15 cellular contexts compared by ENCODE assay signal in genomic region chr6:109579361-109579760, GRCh38.
DNase-seq lines count a peak whose midpoint lies in the region; ATAC-seq and TF ChIP-seq lines count a peak whose summit lies in the region.
"Had no signal": no experiment of that assay in that cellular context is flagged by ENCODE, and none has a peak within 500 bp of the region (broad histone marks: within the 10 kb centered on the region; RNA-seq: fewer than 3 reads in every experiment).

No MANE protein-coding gene starts in this region.

- CTCF ChIA-PET in HEK293T (lab: Yijun Ruan, JAX): no interaction called here

- ATAC-seq in GM18519 (IDR thresholded peaks at IDR 0.05; ENCODE audit: low FRiP score, unreplicated experiment) (peak; percentile 88), GM21619 (IDR thresholded peaks at IDR 0.05; ENCODE audit: unreplicated experiment) (peak; percentile 91), HG03439 (IDR thresholded peaks at IDR 0.05; ENCODE audit: unreplicated experiment) (peak; percentile 76)
- ATAC-seq: activated T-cell treated with anti-CD3 and anti-CD28 coated beads, Interleukin-2, amount 50 U/mL, for 72 hours; body of pancreas; HCT116; mucosa of descending colon had no signal

- DNase-seq in epithelial cell of esophagus (ENCODE audit: low read depth) (peak; percentile 58), HEK293T (ENCODE audit: extremely low spot score) (no peak), NCI-H1436 (lab: John Stamatoyannopoulos, UW) (no peak), NCI-H146 (lab: John Stamatoyannopoulos, UW) (no peak), globus pallidus (ENCODE audit: low spot score) (no peak)
- DNase-seq: activated T-cell treated with anti-CD3 and anti-CD28 coated beads, Interleukin-2, amount 50 U/mL, for 72 hours; body of pancreas; C1 segment of cervical spinal cord; mucosa of descending colon; Right ventricle myocardium superior; WERI-Rb-1 had no signal

- no peak for TF ChIP-seq CTCF in epithelial cell of esophagus (IDR thresholded peaks at IDR 0.05; ENCODE audit: insufficient read depth, low read depth, low read length, missing control alignments)

- H3K4me3 ChIP-seq in epithelial cell of esophagus (ENCODE audit: low read length): no peak overlapping the region
- H3K4me3 ChIP-seq: body of pancreas, mucosa of descending colon had no signal

- POLR2A ChIA-PET in HEK293T (lab: Yijun Ruan, JAX): no interaction called here

TF ChIP-seq in HEK293T, 16 proteins besides CTCF, POLR2A, EP300 and RAD21:
- TF ChIP-seq ARNT (IDR thresholded peaks at IDR 0.05): no peak
- TF ChIP-seq CTBP1 (IDR thresholded peaks at IDR 0.05; ENCODE audit: borderline replicate concordance): no peak
- no peak for TF ChIP-seq FOXK2 (IDR thresholded peaks at IDR 0.05)
- TF ChIP-seq FOXA1 (IDR thresholded peaks at IDR 0.05): no peak
